In genomic region chr5:79922626-79923025, GRCh38 we compare ENCODE assay signal across 3 cellular contexts.
"Had no signal": no experiment of that assay in that cellular context is flagged by ENCODE, and none has a peak within 500 bp of the region (broad histone marks: within the 10 kb centered on the region; RNA-seq: fewer than 3 reads in every experiment).

No MANE protein-coding gene starts in this region.

- H3K27ac ChIP-seq: HL-60 had no signal

- H3K36me3 Mint-ChIP-seq: IgD-negative memory B cell had no signal

- DNase-seq: IMR-90 had no signal

- H3K27ac Mint-ChIP-seq: IgD-negative memory B cell had no signal

- H3K4me1 Mint-ChIP-seq: IgD-negative memory B cell had no signal

- H3K4me3 Mint-ChIP-seq: IgD-negative memory B cell had no signal
